19 cellular contexts compared by ENCODE assay signal in genomic region chr7:68245688-68246087, GRCh38.
DNase-seq lines count a peak whose midpoint lies in the region; ATAC-seq and TF ChIP-seq lines count a peak whose summit lies in the region.
"Had no signal": no experiment of that assay in that cellular context is flagged by ENCODE, and none has a peak within 500 bp of the region (broad histone marks: within the 10 kb centered on the region; RNA-seq: fewer than 3 reads in every experiment).

No MANE protein-coding gene starts in this region.

- no peaks in the 10 kb centered on the region for H3K36me3 ChIP-seq in lower lobe of right lung
- H3K36me3 ChIP-seq: tibial nerve had no signal

- ATAC-seq in lower lobe of right lung (no peak), HG03045 (IDR thresholded peaks at IDR 0.05; ENCODE audit: unreplicated experiment) (no peak)
- ATAC-seq: PC-3, sciatic nerve had no signal

- H3K27me3 Mint-ChIP-seq in mesothelial cell of epicardium (ENCODE audit: low read depth) = no peaks in the 10 kb centered on the region
- H3K27me3 Mint-ChIP-seq: IgD-negative memory B cell, memory B cell had no signal

- peak; percentile 33 for DNase-seq in DMS79 treated with DMSO at 0.1 percent for 48 hours (lab: John Stamatoyannopoulos, UW)
- peak; percentile 87 for DNase-seq in M059J (ENCODE audit: low read depth)
- peak; percentile 6 for DNase-seq in epithelial cell of esophagus (ENCODE audit: low read depth)
- no peak for DNase-seq in mesothelial cell of epicardium (ENCODE audit: low spot score in 2 of 2, unreplicated experiment in 2 of 2)
- no peak for DNase-seq in lower lobe of right lung
- no peak for DNase-seq in NCI-H526 (lab: John Stamatoyannopoulos, UW)
- no peak for DNase-seq in foreskin fibroblast
- DNase-seq: dermis blood vessel endothelial cell; DMS 273 treated with DMSO at 0.1 percent for 48 hours; NCI-H1092; stimulated activated CD4-positive, alpha-beta T cell treated with anti-CD3 and anti-CD28 coated beads, Interleukin-4, amount 100 ng/mL, for 1 hour had no signal

- TF ChIP-seq CTCF in epithelial cell of esophagus (IDR thresholded peaks at IDR 0.05; ENCODE audit: insufficient read depth, low read depth, low read length, missing control alignments) = no peak
- TF ChIP-seq CTCF in mesothelial cell of epicardium (IDR thresholded peaks at IDR 0.05; ENCODE audit: unreplicated experiment) = no peak
- no peak for TF ChIP-seq CTCF in lower lobe of right lung (IDR thresholded peaks at IDR 0.05)
- TF ChIP-seq CTCF in foreskin fibroblast (IDR thresholded peaks at IDR 0.05; ENCODE audit: low read depth, low read length) = no peak

- H3K27me3 ChIP-seq in lower lobe of right lung (ENCODE audit: low read depth) = no peaks in the 10 kb centered on the region
- H3K27me3 ChIP-seq: tibial nerve had no signal

- no peak overlapping the region for H3K27ac ChIP-seq in lower lobe of right lung
- H3K27ac ChIP-seq: tibial nerve had no signal

- H3K4me3 ChIP-seq in epithelial cell of esophagus (ENCODE audit: low read length) (no peak overlapping the region), lower lobe of right lung (no peak overlapping the region), foreskin fibroblast (ENCODE audit: low read depth in 1 of 2, low read length in 2 of 2) (no peak overlapping the region)
- H3K4me3 ChIP-seq: tibial nerve had no signal

- H3K27ac Mint-ChIP-seq in mesothelial cell of epicardium = peak overlapping the region; percentile 48
- H3K27ac Mint-ChIP-seq: IgD-negative memory B cell, memory B cell had no signal

- H3K36me3 Mint-ChIP-seq in mesothelial cell of epicardium = peaks cover 2% of the 10 kb centered on the region
- H3K36me3 Mint-ChIP-seq: brain, IgD-negative memory B cell, memory B cell had no signal

- no peaks in the 10 kb centered on the region for H3K4me1 ChIP-seq in lower lobe of right lung
- H3K4me1 ChIP-seq: tibial nerve had no signal

- H3K9me3 ChIP-seq in lower lobe of right lung = no peaks in the 10 kb centered on the region

- intact Hi-C loops in lower lobe of right lung (cut with DNase I) = no loop called here

- peaks cover 15% of the 10 kb centered on the region for H3K9me3 Mint-ChIP-seq in mesothelial cell of epicardium

- H3K4me1 Mint-ChIP-seq in mesothelial cell of epicardium = peaks cover 18% of the 10 kb centered on the region
- H3K4me1 Mint-ChIP-seq: IgD-negative memory B cell had no signal

- no peak overlapping the region for H3K4me3 Mint-ChIP-seq in mesothelial cell of epicardium
- H3K4me3 Mint-ChIP-seq: brain, IgD-negative memory B cell, memory B cell, neural crest cell had no signal

Comparison
In these comparisons a context has a peak if more than half of its experiments do, and no peak if none do; other contexts are left out.
1. DNase-seq: peak in DMS79 treated with DMSO at 0.1 percent for 48 hours (single experiment), M059J (single experiment) and epithelial cell of esophagus (single experiment); none in mesothelial cell of epicardium (0 of 2), lower lobe of right lung (single experiment), NCI-H526 (0 of 2) and foreskin fibroblast (0 of 2).